10 cellular contexts compared by ENCODE assay signal in the genomic region with DNA sequence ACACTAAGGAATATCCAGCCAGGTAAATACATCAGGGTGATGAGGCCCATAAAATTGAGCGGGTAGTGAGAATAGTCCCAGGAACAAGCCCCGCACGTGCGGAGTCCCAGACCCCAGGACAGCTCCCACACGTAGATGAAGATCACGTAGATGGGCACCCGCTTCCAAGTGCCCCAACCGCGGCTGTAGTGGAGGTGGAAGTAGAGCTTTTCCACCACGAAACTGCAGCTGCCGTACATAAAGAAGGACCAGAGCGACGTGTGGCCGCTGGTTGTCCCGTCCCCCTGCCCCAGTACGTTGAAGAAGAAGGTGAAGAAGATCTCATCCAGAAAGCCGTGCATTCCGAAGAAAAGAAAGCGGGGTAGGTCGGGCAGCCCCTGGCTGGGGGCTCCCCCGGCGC. TPM values are rescaled to one million over a fixed set of nuclear protein-coding genes. Genes with fewer than 3 reads are reported as not detected.
A peak's percentile ranks its signal among the peaks of the same experiment; 100 is the strongest.
DNase-seq lines count a peak whose midpoint lies in the region; ATAC-seq, FAIRE-seq and TF ChIP-seq lines count a peak whose summit lies in the region.
"Had no signal": no experiment of that assay in that cellular context is flagged by ENCODE, and none has a peak within 500 bp of the region (broad histone marks: within the 10 kb centered on the region; RNA-seq: fewer than 3 reads in every experiment).

No MANE protein-coding gene starts in this region.

- no peak for FAIRE-seq in frontal cortex (lab: Jason Lieb, UNC)

- no peaks in the 10 kb centered on the region for H3K27me3 ChIP-seq in A673 (replicated peaks; ENCODE audit: insufficient read depth, low read depth, low read length, poor library complexity)
- peaks cover 34% of the 10 kb centered on the region for H3K27me3 ChIP-seq in H7 (ENCODE audit: control insufficient read depth, insufficient read depth, low read length)
- peaks cover 0 to 6% of the 10 kb centered on the region in 2 donors for H3K27me3 ChIP-seq in body of pancreas
- peaks cover 7 to 9% of the 10 kb centered on the region in 2 donors for H3K27me3 ChIP-seq in mucosa of rectum (ENCODE audit: control insufficient read depth in 2 of 2, insufficient read depth in 2 of 2, low read length in 2 of 2)

- ATAC-seq in body of pancreas (no peak), GM18870 (IDR thresholded peaks at IDR 0.05; ENCODE audit: unreplicated experiment) (no peak), GM19397 (IDR thresholded peaks at IDR 0.05; ENCODE audit: unreplicated experiment) (no peak)

- no peak overlapping the region for H3K9ac ChIP-seq in mucosa of rectum (ENCODE audit: low read depth in 1 of 2, low read length in 2 of 2)

- H3K4me1 ChIP-seq in A673 (ENCODE audit: insufficient read depth, low read length, poor library complexity, severe bottlenecking), result peaks cover 52% of the 10 kb centered on the region
- H3K4me1 ChIP-seq in body of pancreas, result peaks cover 21% of the 10 kb centered on the region
- peaks cover 11 to 12% of the 10 kb centered on the region in 2 donors for H3K4me1 ChIP-seq in mucosa of rectum (ENCODE audit: control insufficient read depth in 2 of 2, insufficient read depth in 2 of 2, low read length in 2 of 2)

- H3K9me3 ChIP-seq in A673 (ENCODE audit: low read depth, low read length, poor library complexity, severe bottlenecking) (no peaks in the 10 kb centered on the region), body of pancreas (no peaks in the 10 kb centered on the region), mucosa of rectum (ENCODE audit: control insufficient read depth in 2 of 2, low read length in 2 of 2) (no peaks in the 10 kb centered on the region)

- 3 to 8% methylated on average over 5 to 22 of the region's 22 CpGs for WGBS in body of pancreas, 2 donors

- CTCF ChIA-PET in A673 (lab: Charles Lee), result no interaction called here

- peak overlapping the region; percentile 77 for H3K4me3 ChIP-seq in A673 (ENCODE audit: low read depth, low read length, poor library complexity, severe bottlenecking)
- peak overlapping the region; percentile 62 for H3K4me3 ChIP-seq in H7 (ENCODE audit: insufficient read depth, low read depth, low read length)
- peak overlapping the region; percentile 23 to 45 for H3K4me3 ChIP-seq in body of pancreas
- H3K4me3 ChIP-seq in mucosa of rectum (ENCODE audit: low read length in 2 of 2), result peak overlapping the region; percentile 56 to 65

- H3K27ac ChIP-seq in A673 (ENCODE audit: low read depth, low read length, poor library complexity, severe bottlenecking) (peak overlapping the region; percentile 98), body of pancreas (no peak overlapping the region), mucosa of rectum (ENCODE audit: low read depth in 2 of 2, low read length in 2 of 2) (no peak overlapping the region)
- H3K27ac ChIP-seq: neutrophil had no signal

- intact Hi-C loops in A673 (cut with micrococcal nuclease; ENCODE audit: unreplicated experiment), result loop anchor here (5.0 kb wide), 3 partner anchors 120 to 1730 kb away; a partner anchor contains a TSS
- intact Hi-C loops in body of pancreas (cut with DNase I), result no loop called here

- peak; percentile 55 for DNase-seq in A673 (ENCODE audit: low spot score)
- no peak for DNase-seq in H7
- peak in 1 of 4 donors; percentile 5 for DNase-seq in body of pancreas
- no peak for DNase-seq in SKM-1 treated with dmso at 0.1 percent for 144 hours (lab: John Stamatoyannopoulos, UW; ENCODE audit: unreplicated experiment)
- DNase-seq in frontal cortex (ENCODE audit: low spot score in 2 of 2), result no peak
- DNase-seq: KG1 had no signal

- no TSS peak for BruUV-seq in A673 (replicated peaks; lab: Mats Ljungman, UMichigan)

- H3K36me3 ChIP-seq in A673 (ENCODE audit: insufficient read depth, low read length, poor library complexity, severe bottlenecking), result no peaks in the 10 kb centered on the region
- no peaks in the 10 kb centered on the region for H3K36me3 ChIP-seq in H7 (replicated peaks; ENCODE audit: control insufficient read depth, insufficient read depth, low read length)
- no peaks in the 10 kb centered on the region for H3K36me3 ChIP-seq in body of pancreas (replicated peaks in 1 of 2; ENCODE audit: insufficient read depth in 1 of 2, low read depth in 2 of 2)
- no peaks in the 10 kb centered on the region for H3K36me3 ChIP-seq in mucosa of rectum (ENCODE audit: control insufficient read depth in 2 of 2, insufficient read depth in 2 of 2, low read length in 2 of 2)
- H3K36me3 ChIP-seq: neutrophil had no signal

- POLR2A ChIA-PET in A673 (lab: Charles Lee; ENCODE audit: low non-redundant PET), result no interaction called here

- no peak; the same call in 1 of the 2 replicates for TF ChIP-seq CTCF in A673 (conservative IDR thresholded peaks at IDR 0.05; ENCODE audit: low read depth, low read length)
- TF ChIP-seq CTCF in body of pancreas (IDR thresholded peaks at IDR 0.05), result no peak

- no peak for TF ChIP-seq POLR2A in body of pancreas (IDR thresholded peaks at IDR 0.05)

RNA-seq across cellular contexts. Expression of a gene that starts 0.9 kb away (rescaled TPM):
- total RNA-seq in A673 (2021), result 22.2 and 24.6 TPM in 2 replicates
- total RNA-seq in H7 (2014; rRNA removed; shearing (Covaris generic)), result 0.15 and 0.42 TPM in 2 replicates
- total RNA-seq in body of pancreas, result not detected
- 1.2 TPM for total RNA-seq in frontal cortex

Comparison
In these comparisons a context has a peak if more than half of its experiments do, and no peak if none do; other contexts are left out.
1. RNA of a gene that starts 0.9 kb away (total RNA-seq): 22.2 to 24.6 TPM in A673; 1.2 TPM in frontal cortex (single experiment), 0.15 to 0.42 TPM in H7 and not detected in body of pancreas; every median in the first group is over 10 times any median in the second.
2. Peak in every context shown above with its lines, with median percentiles within 50 percentile points of each other: H3K4me3 ChIP-seq.